Comparison of ENCODE assay signal across 13 cellular contexts in the genomic region with DNA sequence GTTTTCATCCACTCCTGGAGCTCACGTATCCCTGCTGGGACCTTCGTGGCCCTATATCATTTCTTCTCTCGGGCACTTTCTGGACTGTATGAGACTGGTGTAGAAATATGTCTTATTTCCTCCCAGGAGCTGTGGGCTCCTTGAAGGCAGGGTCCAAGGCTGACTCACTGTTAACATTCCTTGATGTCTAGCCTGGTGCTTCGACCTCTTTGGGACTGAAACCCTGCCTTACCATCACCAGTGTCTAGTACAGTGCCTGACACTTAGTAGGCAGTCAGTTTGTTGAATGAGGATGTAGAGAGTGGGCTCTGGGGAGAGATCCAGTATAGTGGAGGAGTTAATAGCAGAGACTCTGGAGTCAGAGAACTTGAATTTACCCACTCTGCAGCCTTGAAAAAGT. TPM values are rescaled to one million over a fixed set of nuclear protein-coding genes. Genes with fewer than 3 reads are reported as not detected.
DNase-seq lines count a peak whose midpoint lies in the region; ATAC-seq, FAIRE-seq and TF ChIP-seq lines count a peak whose summit lies in the region.
"Had no signal": no experiment of that assay in that cellular context is flagged by ENCODE, and none has a peak within 500 bp of the region (broad histone marks: within the 10 kb centered on the region; RNA-seq: fewer than 3 reads in every experiment).

No MANE protein-coding gene starts in this region.

- H3K27me3 ChIP-seq in MM.1S (replicated peaks; ENCODE audit: insufficient read depth, low read length) (no peaks in the 10 kb centered on the region), astrocyte (ENCODE audit: insufficient read depth, low read length) (no peaks in the 10 kb centered on the region), parathyroid adenoma (ENCODE audit: control insufficient read depth, insufficient read depth, low read length) (no peaks in the 10 kb centered on the region)
- H3K27me3 ChIP-seq: MG63 had no signal

- no peaks in the 10 kb centered on the region for H3K9me2 ChIP-seq in MM.1S (replicated peaks; ENCODE audit: insufficient read depth, low read length)

- H3K9me3 ChIP-seq in MM.1S (replicated peaks; ENCODE audit: insufficient read depth, low read length) (no peaks in the 10 kb centered on the region), astrocyte (ENCODE audit: insufficient read depth, low read depth, low read length) (no peaks in the 10 kb centered on the region), parathyroid adenoma (ENCODE audit: control insufficient read depth, low read length) (no peaks in the 10 kb centered on the region)
- H3K9me3 ChIP-seq: MG63 had no signal

- H3K4me3 ChIP-seq in MM.1S (ENCODE audit: low read length) (no peak overlapping the region), astrocyte (ENCODE audit: insufficient read depth, low read depth, low read length) (no peak overlapping the region), parathyroid adenoma (ENCODE audit: low read depth, low read length) (no peak overlapping the region)
- H3K4me3 ChIP-seq: MG63 had no signal

- peak overlapping the region; percentile 97 for H3K27ac Mint-ChIP-seq in activated T-cell treated with anti-CD3 and anti-CD28 coated beads, Interleukin-2, amount 50 U/mL, for 24 hours
- H3K27ac Mint-ChIP-seq in astrocyte (ENCODE audit: unreplicated experiment) (peak overlapping the region; percentile 50), nephron progenitor cell (no peak overlapping the region)

- no peak overlapping the region for H3K4me3 Mint-ChIP-seq in activated T-cell treated with anti-CD3 and anti-CD28 coated beads, Interleukin-2, amount 50 U/mL, for 24 hours
- H3K4me3 Mint-ChIP-seq in astrocyte (ENCODE audit: unreplicated experiment), result no peak overlapping the region
- H3K4me3 Mint-ChIP-seq in nephron progenitor cell, result no peak overlapping the region

- no peak for ATAC-seq in GM19467 (IDR thresholded peaks at IDR 0.05; ENCODE audit: unreplicated experiment)

- DNase-seq in activated T-cell treated with anti-CD3 and anti-CD28 coated beads, Interleukin-2, amount 50 U/mL, for 24 hours, result no peak
- no peak for DNase-seq in activated T-cell treated with anti-CD3 and anti-CD28 coated beads, Interleukin-2, amount 50 U/mL, for 1 hour
- no peak for DNase-seq in MM.1S
- no peak for DNase-seq in astrocyte (ENCODE audit: low read depth)
- DNase-seq in nephron progenitor cell, result no peak
- DNase-seq in GDM1 (lab: John Stamatoyannopoulos, UW), result no peak
- DNase-seq: cerebellar nuclear complex, MG63, NCI-H187, right cardiac atrium had no signal

- H3K4me1 Mint-ChIP-seq in activated T-cell treated with anti-CD3 and anti-CD28 coated beads, Interleukin-2, amount 50 U/mL, for 24 hours (ENCODE audit: low read depth), result peaks cover 43% of the 10 kb centered on the region
- H3K4me1 Mint-ChIP-seq in astrocyte (ENCODE audit: low read depth, unreplicated experiment) (peaks cover 16% of the 10 kb centered on the region), nephron progenitor cell (peaks cover 5% of the 10 kb centered on the region)

- H3K4me2 ChIP-seq in MM.1S (ENCODE audit: low read depth, low read length), result no peak overlapping the region
- no peak overlapping the region for H3K4me2 ChIP-seq in astrocyte (ENCODE audit: low read length)
- no peak overlapping the region for H3K4me2 ChIP-seq in parathyroid adenoma (ENCODE audit: low read length)

- FAIRE-seq in astrocyte (lab: Jason Lieb, UNC), result no peak
- FAIRE-seq: endometrium had no signal

- H3K79me2 ChIP-seq in MM.1S (ENCODE audit: low read length) (no peaks in the 10 kb centered on the region), astrocyte (ENCODE audit: insufficient read depth, low read length) (no peaks in the 10 kb centered on the region), parathyroid adenoma (no peaks in the 10 kb centered on the region)

- no peaks in the 10 kb centered on the region for H3K9me3 Mint-ChIP-seq in activated T-cell treated with anti-CD3 and anti-CD28 coated beads, Interleukin-2, amount 50 U/mL, for 24 hours
- H3K9me3 Mint-ChIP-seq in astrocyte (ENCODE audit: unreplicated experiment) (no peaks in the 10 kb centered on the region), nephron progenitor cell (no peaks in the 10 kb centered on the region)

- no peaks in the 10 kb centered on the region for H3K36me3 ChIP-seq in MM.1S (replicated peaks; ENCODE audit: insufficient read depth, low read length)
- H3K36me3 ChIP-seq in astrocyte (ENCODE audit: insufficient read depth, low read length), result peaks cover 23% of the 10 kb centered on the region
- no peaks in the 10 kb centered on the region for H3K36me3 ChIP-seq in parathyroid adenoma (ENCODE audit: control insufficient read depth, insufficient read depth, low read length)

- H3K9ac ChIP-seq in MM.1S (ENCODE audit: low read length) (no peak overlapping the region), astrocyte (ENCODE audit: low read length) (no peak overlapping the region), parathyroid adenoma (no peak overlapping the region)

- H3F3A ChIP-seq in MM.1S (ENCODE audit: insufficient read depth, low read length), result peaks cover 15% of the 10 kb centered on the region

- peak overlapping the region; percentile 48; the same call in 1 of the 2 replicates for H3K27ac ChIP-seq in MM.1S (ENCODE audit: low read length)
- no peak overlapping the region for H3K27ac ChIP-seq in astrocyte (ENCODE audit: low read depth, low read length)
- peak overlapping the region; percentile 7 for H3K27ac ChIP-seq in parathyroid adenoma

- H4K20me1 ChIP-seq in MM.1S (ENCODE audit: insufficient read depth, low read length) (no peaks in the 10 kb centered on the region), astrocyte (ENCODE audit: insufficient read depth, low read length) (peaks cover 3% of the 10 kb centered on the region)

- H3K27me3 Mint-ChIP-seq in activated T-cell treated with anti-CD3 and anti-CD28 coated beads, Interleukin-2, amount 50 U/mL, for 24 hours, result no peaks in the 10 kb centered on the region
- H3K27me3 Mint-ChIP-seq in astrocyte (ENCODE audit: low read depth, unreplicated experiment) (no peaks in the 10 kb centered on the region), nephron progenitor cell (ENCODE audit: low read depth, poor library complexity) (peaks cover 3% of the 10 kb centered on the region)

- H3K36me3 Mint-ChIP-seq in activated T-cell treated with anti-CD3 and anti-CD28 coated beads, Interleukin-2, amount 50 U/mL, for 24 hours (ENCODE audit: low read depth), result peaks cover 99% of the 10 kb centered on the region
- peaks cover 29% of the 10 kb centered on the region for H3K36me3 Mint-ChIP-seq in astrocyte (ENCODE audit: low read depth, unreplicated experiment)
- H3K36me3 Mint-ChIP-seq in nephron progenitor cell (ENCODE audit: low read depth), result peaks cover 69% of the 10 kb centered on the region

- H3K4me1 ChIP-seq in MM.1S (ENCODE audit: low read length) (peaks cover 13% of the 10 kb centered on the region), astrocyte (ENCODE audit: insufficient read depth, low read length) (no peaks in the 10 kb centered on the region), parathyroid adenoma (peaks cover 28% of the 10 kb centered on the region)

- TF ChIP-seq CTCF in MM.1S (IDR thresholded peaks at IDR 0.05; ENCODE audit: low read length), result no peak
- no peak for TF ChIP-seq CTCF in astrocyte (IDR thresholded peaks at IDR 0.05; ENCODE audit: insufficient read depth, low read depth, low read length)
- no peak for TF ChIP-seq CTCF in parathyroid adenoma (IDR thresholded peaks at IDR 0.05)
- TF ChIP-seq CTCF in nephron progenitor cell (IDR thresholded peaks at IDR 0.05), result no peak

- H2AFZ ChIP-seq in MM.1S (ENCODE audit: low read length) (no peak overlapping the region), astrocyte (ENCODE audit: low read depth, low read length) (no peak overlapping the region), parathyroid adenoma (no peak overlapping the region)

RNA-seq across cellular contexts. Expression of gene POFUT1, which starts 23.6 kb away (rescaled TPM):
- 60.6 and 65.5 TPM in 2 replicates for total RNA-seq in astrocyte

RNA-seq across cellular contexts. Expression of gene PLAGL2, which starts 23.7 kb away (rescaled TPM):
- total RNA-seq in astrocyte, result 14.7 and 15.3 TPM in 2 replicates

RNA-seq across cellular contexts. Expression of gene KIF3B, which starts 46.2 kb away (rescaled TPM):
- 27.9 and 28.5 TPM in 2 replicates for total RNA-seq in astrocyte
